13 cellular contexts compared by ENCODE assay signal in genomic region chr10:70905071-70906021, GRCh38.
"Had no signal": no experiment of that assay in that cellular context is flagged by ENCODE, and none has a peak within 500 bp of the region (broad histone marks: within the 10 kb centered on the region; RNA-seq: fewer than 3 reads in every experiment).

No MANE protein-coding gene starts in this region.

- H3K4me1 ChIP-seq: uterus had no signal

- H3K27ac ChIP-seq: heart left ventricle, neutrophil, psoas muscle, uterus had no signal

- H3K4me3 ChIP-seq: heart left ventricle, psoas muscle, uterus had no signal

- ATAC-seq: activated CD8-positive, alpha-beta memory T cell treated with anti-CD3 and anti-CD28 coated beads, Interleukin-2, amount 10 ng/mL, durations not matched to agents 7 days and 5 days; activated T-cell treated with anti-CD3 and anti-CD28 coated beads, Interleukin-2, amount 50 U/mL, for 4 hours; heart left ventricle; psoas muscle; stimulated activated naive CD8-positive, alpha-beta T cell treated with anti-CD3 and anti-CD28 coated beads, Interleukin-15, Interleukin-2, amounts not matched to agents 100 U/mL and 50 U/mL, for 24 hours had no signal

- H3K9me3 ChIP-seq: heart left ventricle, neutrophil, psoas muscle, uterus had no signal

- H3K27me3 ChIP-seq: heart left ventricle, neutrophil, uterus had no signal

- DNase-seq: activated CD4-positive, alpha-beta T cell treated with anti-CD3 and anti-CD28 coated beads, Interleukin-2, amount 50 U/mL, for 4 hours; activated CD4-positive, CD25-positive, alpha-beta regulatory T cell; activated CD8-positive, alpha-beta memory T cell treated with anti-CD3 and anti-CD28 coated beads, Interleukin-2, amount 10 ng/mL, durations not matched to agents 7 days and 5 days; activated gamma-delta T cell treated with Interleukin-2 at 50 U/mL for 16 hours; activated T-cell treated with anti-CD3 and anti-CD28 coated beads, Interleukin-2, amount 50 U/mL, for 4 hours; foreskin melanocyte; heart left ventricle; midbrain; stimulated activated CD4-positive, alpha-beta T cell treated with anti-CD3 and anti-CD28 coated beads, Interleukin-2, amount 100 ng/mL, for 48 hours; stimulated activated naive CD8-positive, alpha-beta T cell treated with anti-CD3 and anti-CD28 coated beads, Interleukin-15, Interleukin-2, amounts not matched to agents 100 U/mL and 50 U/mL, for 24 hours; uterus had no signal

- H3K36me3 ChIP-seq: heart left ventricle, neutrophil, uterus had no signal
